Comparison of ENCODE assay signal across 1 cellular context in genomic region chr11:106088896-106089295, GRCh38.
TF ChIP-seq lines count a peak whose summit lies in the region.

No MANE protein-coding gene starts in this region.

TF ChIP-seq in GM23338, 12 proteins besides CTCF, POLR2A, EP300 and RAD21 (continued from another document):
- TF ChIP-seq, protein P1, sequence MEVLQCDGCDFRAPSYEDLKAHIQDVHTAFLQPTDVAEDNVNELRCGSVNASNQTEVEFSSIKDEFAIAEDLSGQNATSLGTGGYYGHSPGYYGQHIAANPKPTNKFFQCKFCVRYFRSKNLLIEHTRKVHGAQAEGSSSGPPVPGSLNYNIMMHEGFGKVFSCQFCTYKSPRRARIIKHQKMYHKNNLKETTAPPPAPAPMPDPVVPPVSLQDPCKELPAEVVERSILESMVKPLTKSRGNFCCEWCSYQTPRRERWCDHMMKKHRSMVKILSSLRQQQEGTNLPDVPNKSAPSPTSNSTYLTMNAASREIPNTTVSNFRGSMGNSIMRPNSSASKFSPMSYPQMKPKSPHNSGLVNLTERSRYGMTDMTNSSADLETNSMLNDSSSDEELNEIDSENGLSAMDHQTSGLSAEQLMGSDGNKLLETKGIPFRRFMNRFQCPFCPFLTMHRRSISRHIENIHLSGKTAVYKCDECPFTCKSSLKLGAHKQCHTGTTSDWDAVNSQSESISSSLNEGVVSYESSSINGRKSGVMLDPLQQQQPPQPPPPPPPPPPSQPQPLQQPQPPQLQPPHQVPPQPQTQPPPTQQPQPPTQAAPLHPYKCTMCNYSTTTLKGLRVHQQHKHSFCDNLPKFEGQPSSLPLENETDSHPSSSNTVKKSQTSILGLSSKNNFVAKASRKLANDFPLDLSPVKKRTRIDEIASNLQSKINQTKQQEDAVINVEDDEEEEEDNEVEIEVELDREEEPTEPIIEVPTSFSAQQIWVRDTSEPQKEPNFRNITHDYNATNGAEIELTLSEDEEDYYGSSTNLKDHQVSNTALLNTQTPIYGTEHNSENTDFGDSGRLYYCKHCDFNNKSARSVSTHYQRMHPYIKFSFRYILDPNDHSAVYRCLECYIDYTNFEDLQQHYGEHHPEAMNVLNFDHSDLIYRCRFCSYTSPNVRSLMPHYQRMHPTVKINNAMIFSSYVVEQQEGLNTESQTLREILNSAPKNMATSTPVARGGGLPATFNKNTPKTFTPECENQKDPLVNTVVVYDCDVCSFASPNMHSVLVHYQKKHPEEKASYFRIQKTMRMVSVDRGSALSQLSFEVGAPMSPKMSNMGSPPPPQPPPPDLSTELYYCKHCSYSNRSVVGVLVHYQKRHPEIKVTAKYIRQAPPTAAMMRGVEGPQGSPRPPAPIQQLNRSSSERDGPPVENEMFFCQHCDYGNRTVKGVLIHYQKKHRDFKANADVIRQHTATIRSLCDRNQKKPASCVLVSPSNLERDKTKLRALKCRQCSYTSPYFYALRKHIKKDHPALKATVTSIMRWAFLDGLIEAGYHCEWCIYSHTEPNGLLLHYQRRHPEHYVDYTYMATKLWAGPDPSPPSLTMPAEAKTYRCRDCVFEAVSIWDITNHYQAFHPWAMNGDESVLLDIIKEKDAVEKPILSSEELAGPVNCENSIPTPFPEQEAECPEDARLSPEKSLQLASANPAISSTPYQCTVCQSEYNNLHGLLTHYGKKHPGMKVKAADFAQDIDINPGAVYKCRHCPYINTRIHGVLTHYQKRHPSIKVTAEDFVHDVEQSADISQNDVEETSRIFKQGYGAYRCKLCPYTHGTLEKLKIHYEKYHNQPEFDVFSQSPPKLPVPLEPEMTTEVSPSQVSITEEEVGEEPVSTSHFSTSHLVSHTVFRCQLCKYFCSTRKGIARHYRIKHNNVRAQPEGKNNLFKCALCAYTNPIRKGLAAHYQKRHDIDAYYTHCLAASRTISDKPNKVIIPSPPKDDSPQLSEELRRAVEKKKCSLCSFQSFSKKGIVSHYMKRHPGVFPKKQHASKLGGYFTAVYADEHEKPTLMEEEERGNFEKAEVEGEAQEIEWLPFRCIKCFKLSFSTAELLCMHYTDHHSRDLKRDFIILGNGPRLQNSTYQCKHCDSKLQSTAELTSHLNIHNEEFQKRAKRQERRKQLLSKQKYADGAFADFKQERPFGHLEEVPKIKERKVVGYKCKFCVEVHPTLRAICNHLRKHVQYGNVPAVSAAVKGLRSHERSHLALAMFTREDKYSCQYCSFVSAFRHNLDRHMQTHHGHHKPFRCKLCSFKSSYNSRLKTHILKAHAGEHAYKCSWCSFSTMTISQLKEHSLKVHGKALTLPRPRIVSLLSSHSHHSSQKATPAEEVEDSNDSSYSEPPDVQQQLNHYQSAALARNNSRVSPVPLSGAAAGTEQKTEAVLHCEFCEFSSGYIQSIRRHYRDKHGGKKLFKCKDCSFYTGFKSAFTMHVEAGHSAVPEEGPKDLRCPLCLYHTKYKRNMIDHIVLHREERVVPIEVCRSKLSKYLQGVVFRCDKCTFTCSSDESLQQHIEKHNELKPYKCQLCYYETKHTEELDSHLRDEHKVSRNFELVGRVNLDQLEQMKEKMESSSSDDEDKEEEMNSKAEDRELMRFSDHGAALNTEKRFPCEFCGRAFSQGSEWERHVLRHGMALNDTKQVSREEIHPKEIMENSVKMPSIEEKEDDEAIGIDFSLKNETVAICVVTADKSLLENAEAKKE (CRISPR knock-in tag; IDR thresholded peaks at IDR 0.05) = no peak
- TF ChIP-seq EZH2 (IDR thresholded peaks at IDR 0.05; ENCODE audit: low read depth, unreplicated experiment) (no peak), STAT1 (IDR thresholded peaks at IDR 0.05; ENCODE audit: unreplicated experiment) (no peak), NANOG (IDR thresholded peaks at IDR 0.05; ENCODE audit: borderline replicate concordance) (no peak), JUNB (IDR thresholded peaks at IDR 0.05; ENCODE audit: unreplicated experiment) (no peak), CREB1 (CRISPR knock-in tag; IDR thresholded peaks at IDR 0.05; ENCODE audit: low read depth) (no peak), REST (IDR thresholded peaks at IDR 0.05; ENCODE audit: unreplicated experiment) (no peak), EZH2phosphoT487 (IDR thresholded peaks at IDR 0.05; ENCODE audit: unreplicated experiment) (no peak)
- TF ChIP-seq, protein P2, sequence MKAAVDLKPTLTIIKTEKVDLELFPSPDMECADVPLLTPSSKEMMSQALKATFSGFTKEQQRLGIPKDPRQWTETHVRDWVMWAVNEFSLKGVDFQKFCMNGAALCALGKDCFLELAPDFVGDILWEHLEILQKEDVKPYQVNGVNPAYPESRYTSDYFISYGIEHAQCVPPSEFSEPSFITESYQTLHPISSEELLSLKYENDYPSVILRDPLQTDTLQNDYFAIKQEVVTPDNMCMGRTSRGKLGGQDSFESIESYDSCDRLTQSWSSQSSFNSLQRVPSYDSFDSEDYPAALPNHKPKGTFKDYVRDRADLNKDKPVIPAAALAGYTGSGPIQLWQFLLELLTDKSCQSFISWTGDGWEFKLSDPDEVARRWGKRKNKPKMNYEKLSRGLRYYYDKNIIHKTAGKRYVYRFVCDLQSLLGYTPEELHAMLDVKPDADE (IDR thresholded peaks at IDR 0.05) = no peak
